In genomic region chr14:37262649-37263048, GRCh38 we compare ENCODE assay signal across 11 cellular contexts.
"Had no signal": no experiment of that assay in that cellular context is flagged by ENCODE, and none has a peak within 500 bp of the region (broad histone marks: within the 10 kb centered on the region; RNA-seq: fewer than 3 reads in every experiment).

No MANE protein-coding gene starts in this region.

- ATAC-seq: activated T-helper 17 cell treated with anti-CD3 and anti-CD28 coated beads, Interleukin-2, amount 50 U/mL, for 72 hours; left lung had no signal

- H3K27ac ChIP-seq: esophagus squamous epithelium, left lung, suprapubic skin, WERI-Rb-1 had no signal

- DNase-seq: activated CD4-positive, alpha-beta T cell treated with anti-CD3 and anti-CD28 coated beads, Interleukin-2, amount 10 ng/mL, durations not matched to agents 7 days and 5 days; activated naive CD4-positive, alpha-beta T cell treated with anti-CD3 and anti-CD28 coated beads for 36 hours; activated T-cell treated with anti-CD3 and anti-CD28 coated beads for 4 hours; esophagus squamous epithelium; foreskin fibroblast; left lung; stimulated activated CD4-positive, alpha-beta T cell treated with anti-CD3 and anti-CD28 coated beads, Interleukin-2, amount 100 ng/mL, for 48 hours; stimulated activated naive CD4-positive, alpha-beta T cell treated with Interleukin-2 at 50 U/mL for 16 hours; WERI-Rb-1 had no signal

- H3K4me3 ChIP-seq: esophagus squamous epithelium, left lung, suprapubic skin had no signal

- H3K27me3 ChIP-seq: esophagus squamous epithelium, left lung, suprapubic skin had no signal

- H3K36me3 ChIP-seq: left lung, WERI-Rb-1 had no signal

- H3K4me1 ChIP-seq: esophagus squamous epithelium, left lung, suprapubic skin had no signal
